ENCODE assay signal across 8 cellular contexts in genomic region chr17:78708510-78708973, GRCh38.
A peak's percentile ranks its signal among the peaks of the same experiment; 100 is the strongest.
DNase-seq lines count a peak whose midpoint lies in the region; ATAC-seq and TF ChIP-seq lines count a peak whose summit lies in the region.

No MANE protein-coding gene starts in this region.

- CTCF ChIA-PET in Caco-2 (lab: Charles Lee) (interaction anchor here (0.6 to 2.7 kb wide), 15 partner anchors 28 to 1530 kb away, joined by 3 to 28 read pairs (median 4); no protein-coding TSS in a partner anchor), HEK293 (lab: Yijun Ruan, JAX) (interaction anchor here (0.6 to 8.2 kb wide), 60 partner anchors 9 to 1084 kb away, joined by 3 to 157 read pairs (median 5); no protein-coding TSS in a partner anchor)

- intact Hi-C loops in Caco-2 (cut with micrococcal nuclease; ENCODE audit: unreplicated experiment): loop anchor here (1.0 to 10.0 kb wide), 3 partner anchors 37 to 211 kb away; no protein-coding TSS in a partner anchor

- POLR2A ChIA-PET in Caco-2 (lab: Charles Lee): no interaction called here
- POLR2A ChIA-PET in HEK293 (lab: Yijun Ruan, JAX): interaction anchor here (2.1 kb wide), 1 partner anchor 28 kb away, joined by 9 read pairs; no protein-coding TSS in a partner anchor

- no peaks in the 10 kb centered on the region for H3K4me1 Mint-ChIP-seq in Caco-2 (ENCODE audit: low read depth, unreplicated experiment)

- H3K4me3 Mint-ChIP-seq in Caco-2 (ENCODE audit: unreplicated experiment): no peak overlapping the region

- no peaks in the 10 kb centered on the region for H3K36me3 Mint-ChIP-seq in Caco-2 (ENCODE audit: insufficient read depth, unreplicated experiment)

- H3K27me3 Mint-ChIP-seq in Caco-2 (ENCODE audit: insufficient read depth, unreplicated experiment): no peaks in the 10 kb centered on the region

- H3K27ac Mint-ChIP-seq in Caco-2 (ENCODE audit: unreplicated experiment): no peak overlapping the region

- H3K9me3 ChIP-seq in Caco-2 (no peaks in the 10 kb centered on the region), HEK293 (ENCODE audit: control insufficient read depth, insufficient read depth, low read depth, low read length) (no peaks in the 10 kb centered on the region)

- BruUV-seq in Caco-2 (replicated peaks; lab: Mats Ljungman, UMichigan): no TSS peak

- H3K27me3 ChIP-seq in Caco-2 (replicated peaks; ENCODE audit: control insufficient read depth, insufficient read depth, low read length) (no peaks in the 10 kb centered on the region), layer of hippocampus (ENCODE audit: control insufficient read depth, insufficient read depth, low read length) (no peaks in the 10 kb centered on the region)

- H3K27ac ChIP-seq in HEK293 (ENCODE audit: extremely low read depth, low read depth, low read length) (no peak overlapping the region), layer of hippocampus (ENCODE audit: low read depth, low read length) (peak overlapping the region; percentile 16)

- H3K9me3 Mint-ChIP-seq in Caco-2 (ENCODE audit: unreplicated experiment): no peaks in the 10 kb centered on the region

- no peak overlapping the region for H3K4me3 ChIP-seq in Caco-2 (ENCODE audit: low read depth, low read length)
- no peak overlapping the region for H3K4me3 ChIP-seq in HEK293 (ENCODE audit: low read depth, low read length)

- peaks cover 3% of the 10 kb centered on the region; the same call in 1 of the 2 replicates for H3K4me1 ChIP-seq in Caco-2
- peaks cover 16% of the 10 kb centered on the region for H3K4me1 ChIP-seq in HEK293 (ENCODE audit: control insufficient read depth, insufficient read depth, low read length)

- H3K36me3 ChIP-seq in Caco-2 (ENCODE audit: control insufficient read depth, insufficient read depth, low read length) (no peaks in the 10 kb centered on the region), HEK293 (ENCODE audit: control insufficient read depth in 2 of 2, insufficient read depth in 1 of 2, low read length in 2 of 2) (peaks cover 0 to 27% of the 10 kb centered on the region in 2 experiments; a peak in 2 of 3 replicates)

- no peak for ATAC-seq in GM19452 (IDR thresholded peaks at IDR 0.05; ENCODE audit: unreplicated experiment)

- DNase-seq in Caco-2 (peak; percentile 73 to 79), NCI-H226 (peak; percentile 49), cerebellar cortex (ENCODE audit: low spot score) (peak; percentile 89)
- DNase-seq in activated CD4-positive, CD25-positive, alpha-beta regulatory T cell treated with anti-CD3 and anti-CD28 coated beads, Interleukin-2, amount 50 U/mL, for 16 hours (ENCODE audit: low read depth, low spot score): peak; percentile 23
- DNase-seq in stimulated activated CD4-positive, alpha-beta T cell treated with anti-CD3 and anti-CD28 coated beads, Interleukin-2, amount 100 ng/mL, for 4 hours (ENCODE audit: low read depth): peak; percentile 59

- TF ChIP-seq CTCF in Caco-2 (IDR thresholded peaks at IDR 0.05; ENCODE audit: insufficient read depth in 1 of 2, low read depth in 1 of 2, low read length in 1 of 2, severe bottlenecking in 1 of 2, unreplicated experiment in 1 of 2): peak; percentile 83 to 89
- peak; percentile 80 for TF ChIP-seq CTCF in HEK293 (tag by site-specific recombination; IDR thresholded peaks at IDR 0.05)

TF ChIP-seq in HEK293, 187 proteins besides CTCF, POLR2A, EP300 and RAD21:
- TF ChIP-seq INSM2 (tag by site-specific recombination; IDR thresholded peaks at IDR 0.05): peak; percentile 79
- TF ChIP-seq, protein P1, sequence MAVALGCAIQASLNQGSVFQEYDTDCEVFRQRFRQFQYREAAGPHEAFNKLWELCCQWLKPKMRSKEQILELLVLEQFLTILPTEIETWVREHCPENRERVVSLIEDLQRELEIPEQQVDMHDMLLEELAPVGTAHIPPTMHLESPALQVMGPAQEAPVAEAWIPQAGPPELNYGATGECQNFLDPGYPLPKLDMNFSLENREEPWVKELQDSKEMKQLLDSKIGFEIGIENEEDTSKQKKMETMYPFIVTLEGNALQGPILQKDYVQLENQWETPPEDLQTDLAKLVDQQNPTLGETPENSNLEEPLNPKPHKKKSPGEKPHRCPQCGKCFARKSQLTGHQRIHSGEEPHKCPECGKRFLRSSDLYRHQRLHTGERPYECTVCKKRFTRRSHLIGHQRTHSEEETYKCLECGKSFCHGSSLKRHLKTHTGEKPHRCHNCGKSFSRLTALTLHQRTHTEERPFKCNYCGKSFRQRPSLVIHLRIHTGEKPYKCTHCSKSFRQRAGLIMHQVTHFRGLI (tag by site-specific recombination; IDR thresholded peaks at IDR 0.05): 0 out of 2 replicates have a peak, but pooled peaks have one; percentile 25
- TF ChIP-seq ZFP41 (tag by site-specific recombination; IDR thresholded peaks at IDR 0.05; ENCODE audit: borderline replicate concordance): no peak
- no peak for TF ChIP-seq KLF1 (tag by site-specific recombination; IDR thresholded peaks at IDR 0.05)
- TF ChIP-seq ZNF530 (tag by site-specific recombination; IDR thresholded peaks at IDR 0.05; ENCODE audit: low read depth): no peak
- TF ChIP-seq ZNF146 (tag by site-specific recombination; IDR thresholded peaks at IDR 0.05): no peak
- no peak for TF ChIP-seq ZNF175 (tag by site-specific recombination; IDR thresholded peaks at IDR 0.05)
- TF ChIP-seq ZNF10 (tag by site-specific recombination; IDR thresholded peaks at IDR 0.05): no peak
- TF ChIP-seq ZNF660 (tag by site-specific recombination; IDR thresholded peaks at IDR 0.05): peak; percentile 67
- peak; percentile 86 for TF ChIP-seq ZNF654 (tag by site-specific recombination; IDR thresholded peaks at IDR 0.05; ENCODE audit: low read depth)
- TF ChIP-seq ZNF510 (tag by site-specific recombination; IDR thresholded peaks at IDR 0.05; ENCODE audit: insufficient replicate concordance): no peak
- TF ChIP-seq, protein P2, sequence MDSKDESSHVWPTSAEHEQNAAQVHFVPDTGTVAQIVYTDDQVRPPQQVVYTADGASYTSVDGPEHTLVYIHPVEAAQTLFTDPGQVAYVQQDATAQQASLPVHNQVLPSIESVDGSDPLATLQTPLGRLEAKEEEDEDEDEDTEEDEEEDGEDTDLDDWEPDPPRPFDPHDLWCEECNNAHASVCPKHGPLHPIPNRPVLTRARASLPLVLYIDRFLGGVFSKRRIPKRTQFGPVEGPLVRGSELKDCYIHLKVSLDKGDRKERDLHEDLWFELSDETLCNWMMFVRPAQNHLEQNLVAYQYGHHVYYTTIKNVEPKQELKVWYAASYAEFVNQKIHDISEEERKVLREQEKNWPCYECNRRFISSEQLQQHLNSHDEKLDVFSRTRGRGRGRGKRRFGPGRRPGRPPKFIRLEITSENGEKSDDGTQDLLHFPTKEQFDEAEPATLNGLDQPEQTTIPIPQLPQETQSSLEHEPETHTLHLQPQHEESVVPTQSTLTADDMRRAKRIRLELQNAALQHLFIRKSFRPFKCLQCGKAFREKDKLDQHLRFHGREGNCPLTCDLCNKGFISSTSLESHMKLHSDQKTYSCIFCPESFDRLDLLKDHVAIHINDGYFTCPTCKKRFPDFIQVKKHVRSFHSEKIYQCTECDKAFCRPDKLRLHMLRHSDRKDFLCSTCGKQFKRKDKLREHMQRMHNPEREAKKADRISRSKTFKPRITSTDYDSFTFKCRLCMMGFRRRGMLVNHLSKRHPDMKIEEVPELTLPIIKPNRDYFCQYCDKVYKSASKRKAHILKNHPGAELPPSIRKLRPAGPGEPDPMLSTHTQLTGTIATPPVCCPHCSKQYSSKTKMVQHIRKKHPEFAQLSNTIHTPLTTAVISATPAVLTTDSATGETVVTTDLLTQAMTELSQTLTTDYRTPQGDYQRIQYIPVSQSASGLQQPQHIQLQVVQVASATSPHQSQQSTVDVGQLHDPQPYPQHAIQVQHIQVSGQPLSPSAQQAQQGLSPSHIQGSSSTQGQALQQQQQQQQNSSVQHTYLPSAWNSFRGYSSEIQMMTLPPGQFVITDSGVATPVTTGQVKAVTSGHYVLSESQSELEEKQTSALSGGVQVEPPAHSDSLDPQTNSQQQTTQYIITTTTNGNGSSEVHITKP (tag by site-specific recombination; IDR thresholded peaks at IDR 0.05): peak; percentile 31; the same call in 1 of the 2 replicates
- TF ChIP-seq ZNF776 (tag by site-specific recombination; IDR thresholded peaks at IDR 0.05; ENCODE audit: borderline replicate concordance): no peak
- peak; percentile 96 for TF ChIP-seq ZNF2 (tag by site-specific recombination; IDR thresholded peaks at IDR 0.05)
- peak; percentile 59 for TF ChIP-seq ZBTB17 (tag by site-specific recombination; IDR thresholded peaks at IDR 0.05)
- TF ChIP-seq SCRT2 (tag by site-specific recombination; IDR thresholded peaks at IDR 0.05): peak; percentile 47; the same call in 1 of the 2 replicates
- TF ChIP-seq ZNF600 (tag by site-specific recombination; IDR thresholded peaks at IDR 0.05): peak; percentile 96
- TF ChIP-seq ZNF501 (tag by site-specific recombination; IDR thresholded peaks at IDR 0.05): no peak
- TF ChIP-seq ZSCAN30 (tag by site-specific recombination; IDR thresholded peaks at IDR 0.05): peak; percentile 64; the same call in 1 of the 2 replicates
- TF ChIP-seq ZNF266 (tag by site-specific recombination; IDR thresholded peaks at IDR 0.05; ENCODE audit: low read depth): no peak

Comparison
In these comparisons a context has a peak if more than half of its experiments do, and no peak if none do; other contexts are left out.
1. DNase-seq: peak in every context shown above with its lines; median percentile 89 in cerebellar cortex; 76 in Caco-2; 59 in stimulated activated CD4-positive, alpha-beta T cell treated with anti-CD3 and anti-CD28 coated beads, Interleukin-2, amount 100 ng/mL, for 4 hours; 49 in NCI-H226; 23 in activated CD4-positive, CD25-positive, alpha-beta regulatory T cell treated with anti-CD3 and anti-CD28 coated beads, Interleukin-2, amount 50 U/mL, for 16 hours.